In genomic region chr3:14949126-14949525, GRCh38 we compare ENCODE assay signal across 8 cellular contexts. TPM values are rescaled to one million over a fixed set of nuclear protein-coding genes. Genes with fewer than 3 reads are reported as not detected.
A peak's percentile ranks its signal among the peaks of the same experiment; 100 is the strongest.
DNase-seq lines count a peak whose midpoint lies in the region; ATAC-seq and TF ChIP-seq lines count a peak whose summit lies in the region.

No MANE protein-coding gene starts in this region.

- no peaks in the 10 kb centered on the region for H3K9me3 Mint-ChIP-seq in activated T-helper 1 cell treated with anti-CD3 and anti-CD28 coated beads, Interleukin-12 subunit alpha, Interleukin-12 subunit beta, Interleukin-2, Interleukin-4 antibody, amounts not matched to agents 30 ng/mL and 10 ng/mL and 1 ng/mL, durations not matched to agents 14 hours and 24 hours and 36 hours
- no peaks in the 10 kb centered on the region for H3K9me3 Mint-ChIP-seq in stimulated activated memory B cell treated with anti-CD40 and anti-IgM and Interleukin-4, amounts not matched to agents 10 μg/mL and 1 μg/mL and 100 μg/mL, for 72 hours

- H3K27me3 Mint-ChIP-seq in activated T-helper 1 cell treated with anti-CD3 and anti-CD28 coated beads, Interleukin-12 subunit alpha, Interleukin-12 subunit beta, Interleukin-2, Interleukin-4 antibody, amounts not matched to agents 30 ng/mL and 10 ng/mL and 1 ng/mL, durations not matched to agents 14 hours and 24 hours and 36 hours (ENCODE audit: insufficient read depth), result no peaks in the 10 kb centered on the region
- no peaks in the 10 kb centered on the region for H3K27me3 Mint-ChIP-seq in stimulated activated memory B cell treated with anti-CD40 and anti-IgM and Interleukin-4, amounts not matched to agents 10 μg/mL and 1 μg/mL and 100 μg/mL, for 72 hours

- H3K4me3 ChIP-seq in HEK293 (ENCODE audit: low read depth, low read length), result no peak overlapping the region; the same call in 1 of the 2 replicates
- peak overlapping the region; percentile 94 for H3K4me3 ChIP-seq in iPS-15b (ENCODE audit: low read depth, low read length)

- H3K9me3 ChIP-seq in HEK293 (ENCODE audit: control insufficient read depth, insufficient read depth, low read depth, low read length) (no peaks in the 10 kb centered on the region), iPS-15b (ENCODE audit: control insufficient read depth, insufficient read depth, low read length) (no peaks in the 10 kb centered on the region)

- H3K4me1 Mint-ChIP-seq in activated T-helper 1 cell treated with anti-CD3 and anti-CD28 coated beads, Interleukin-12 subunit alpha, Interleukin-12 subunit beta, Interleukin-2, Interleukin-4 antibody, amounts not matched to agents 30 ng/mL and 10 ng/mL and 1 ng/mL, durations not matched to agents 14 hours and 24 hours and 36 hours (ENCODE audit: low read depth), result peaks cover 34% of the 10 kb centered on the region
- peaks cover 44% of the 10 kb centered on the region for H3K4me1 Mint-ChIP-seq in stimulated activated memory B cell treated with anti-CD40 and anti-IgM and Interleukin-4, amounts not matched to agents 10 μg/mL and 1 μg/mL and 100 μg/mL, for 72 hours

- H3K27ac ChIP-seq in HEK293 (ENCODE audit: extremely low read depth, low read depth, low read length), result peak overlapping the region; percentile 59; the same call in 1 of the 2 replicates

- CTCF ChIA-PET in HEK293 (lab: Yijun Ruan, JAX), result no interaction called here

- no peak for ATAC-seq in stimulated activated memory B cell treated with anti-CD40 and anti-IgM and Interleukin-4, amounts not matched to agents 10 μg/mL and 1 μg/mL and 100 μg/mL, for 72 hours
- no peak for ATAC-seq in GM18909 (IDR thresholded peaks at IDR 0.05; ENCODE audit: poor library complexity, unreplicated experiment)

- no peak for TF ChIP-seq CTCF in HEK293 (tag by site-specific recombination; IDR thresholded peaks at IDR 0.05)

- POLR2A ChIA-PET in HEK293 (lab: Yijun Ruan, JAX), result no interaction called here

- H3K9ac ChIP-seq in iPS-15b (ENCODE audit: low read depth, low read length), result peak overlapping the region; percentile 63

- intact Hi-C loops in activated T-helper 1 cell treated with anti-CD3 and anti-CD28 coated beads, Interleukin-12 subunit alpha, Interleukin-12 subunit beta, Interleukin-2, Interleukin-4 antibody, amounts not matched to agents 30 ng/mL and 10 ng/mL and 1 ng/mL, durations not matched to agents 14 hours and 24 hours and 36 hours (cut with micrococcal nuclease), result loop anchor here (5.0 to 10.0 kb wide), 4 partner anchors 478 to 1982 kb away; partner anchors contain the start of genes DPH3, EAF1, METTL6 and OXNAD1

- H3K36me3 ChIP-seq in HEK293 (ENCODE audit: control insufficient read depth in 2 of 2, insufficient read depth in 1 of 2, low read length in 2 of 2) (peaks cover 11 to 31% of the 10 kb centered on the region in 2 experiments), iPS-15b (ENCODE audit: control insufficient read depth, insufficient read depth, low read length) (peaks cover 6% of the 10 kb centered on the region)

- H3K36me3 Mint-ChIP-seq in activated T-helper 1 cell treated with anti-CD3 and anti-CD28 coated beads, Interleukin-12 subunit alpha, Interleukin-12 subunit beta, Interleukin-2, Interleukin-4 antibody, amounts not matched to agents 30 ng/mL and 10 ng/mL and 1 ng/mL, durations not matched to agents 14 hours and 24 hours and 36 hours (ENCODE audit: low read depth), result peaks cover 28% of the 10 kb centered on the region
- H3K36me3 Mint-ChIP-seq in stimulated activated memory B cell treated with anti-CD40 and anti-IgM and Interleukin-4, amounts not matched to agents 10 μg/mL and 1 μg/mL and 100 μg/mL, for 72 hours, result peaks cover 6% of the 10 kb centered on the region

- no peaks in the 10 kb centered on the region for H3K27me3 ChIP-seq in iPS-15b (ENCODE audit: control insufficient read depth, insufficient read depth, low read length)

- peak overlapping the region; percentile 97 for H3K4me3 Mint-ChIP-seq in activated T-helper 1 cell treated with anti-CD3 and anti-CD28 coated beads, Interleukin-12 subunit alpha, Interleukin-12 subunit beta, Interleukin-2, Interleukin-4 antibody, amounts not matched to agents 30 ng/mL and 10 ng/mL and 1 ng/mL, durations not matched to agents 14 hours and 24 hours and 36 hours
- peak overlapping the region; percentile 100 for H3K4me3 Mint-ChIP-seq in stimulated activated memory B cell treated with anti-CD40 and anti-IgM and Interleukin-4, amounts not matched to agents 10 μg/mL and 1 μg/mL and 100 μg/mL, for 72 hours

- DNase-seq in activated T-helper 1 cell treated with anti-CD3 and anti-CD28 coated beads, Interleukin-12 subunit alpha, Interleukin-12 subunit beta, Interleukin-2, Interleukin-4 antibody, amounts not matched to agents 30 ng/mL and 10 ng/mL and 1 ng/mL, durations not matched to agents 14 hours and 24 hours and 36 hours (ENCODE audit: low spot score), result no peak
- DNase-seq in COLO829 (ENCODE audit: low spot score) (no peak), NOMO-1 treated with DMSO at 0.1 percent for 48 hours (lab: John Stamatoyannopoulos, UW; ENCODE audit: unreplicated experiment) (no peak), NCI-H1930 (lab: John Stamatoyannopoulos, UW) (no peak)

- H3K27ac Mint-ChIP-seq in activated T-helper 1 cell treated with anti-CD3 and anti-CD28 coated beads, Interleukin-12 subunit alpha, Interleukin-12 subunit beta, Interleukin-2, Interleukin-4 antibody, amounts not matched to agents 30 ng/mL and 10 ng/mL and 1 ng/mL, durations not matched to agents 14 hours and 24 hours and 36 hours, result peak overlapping the region; percentile 100
- peak overlapping the region; percentile 99 for H3K27ac Mint-ChIP-seq in stimulated activated memory B cell treated with anti-CD40 and anti-IgM and Interleukin-4, amounts not matched to agents 10 μg/mL and 1 μg/mL and 100 μg/mL, for 72 hours

- H3K4me1 ChIP-seq in HEK293 (ENCODE audit: control insufficient read depth, insufficient read depth, low read length) (peaks cover 8% of the 10 kb centered on the region), iPS-15b (ENCODE audit: control insufficient read depth, insufficient read depth, low read length) (peaks cover 6% of the 10 kb centered on the region)

TF ChIP-seq in HEK293, 187 proteins besides CTCF, POLR2A, EP300 and RAD21:
- TF ChIP-seq ZNF23 (tag by site-specific recombination; IDR thresholded peaks at IDR 0.05; ENCODE audit: borderline replicate concordance) (no peak), ZNF792 (tag by site-specific recombination; IDR thresholded peaks at IDR 0.05) (no peak), GLIS1 (tag by site-specific recombination; IDR thresholded peaks at IDR 0.05) (no peak), ZNF843 (tag by site-specific recombination; IDR thresholded peaks at IDR 0.05) (no peak)

RNA-seq across cellular contexts. Expression of gene NR2C2, which starts 1.7 kb away (rescaled TPM):
- total RNA-seq in activated T-helper 1 cell treated with anti-CD3 and anti-CD28 coated beads, Interleukin-12 subunit alpha, Interleukin-12 subunit beta, Interleukin-2, Interleukin-4 antibody, amounts not matched to agents 30 ng/mL and 10 ng/mL and 1 ng/mL, durations not matched to agents 14 hours and 24 hours and 36 hours, result 50.7 and 52.7 TPM in 2 replicates
